In the genomic region with DNA sequence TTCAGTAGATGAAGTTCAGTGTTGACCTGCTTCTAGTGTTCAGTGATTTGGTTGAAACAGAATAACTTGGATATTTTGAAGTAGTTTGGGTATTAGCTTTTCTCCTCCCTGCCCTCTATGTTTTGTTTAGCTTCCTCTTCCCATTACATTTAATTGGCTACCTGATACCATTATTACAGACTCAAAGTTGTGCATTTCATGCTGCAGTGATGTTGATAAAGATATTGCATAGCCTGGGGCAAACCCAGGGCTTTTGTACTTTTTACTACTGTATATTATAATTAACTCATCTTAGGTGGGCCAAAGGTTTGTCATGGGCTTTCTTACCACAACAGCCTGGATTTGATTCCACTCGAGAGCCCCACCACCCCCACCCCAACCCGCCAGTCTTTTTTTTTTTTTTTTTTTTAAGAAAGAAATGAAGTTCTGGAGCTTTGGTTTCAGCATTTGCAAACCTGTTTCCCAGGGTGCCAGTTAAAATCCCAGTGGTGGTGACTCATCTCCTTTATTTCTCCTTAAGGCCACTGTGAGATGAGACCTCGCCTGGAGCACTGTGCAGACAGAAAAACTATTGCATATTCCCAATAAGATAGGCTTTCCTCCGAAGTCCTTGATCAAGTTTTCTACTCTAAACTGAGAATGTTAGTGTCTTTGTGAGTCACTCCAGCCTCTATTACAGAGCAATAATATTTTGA, we compare ENCODE assay signal across 13 cellular contexts.
DNase-seq lines count a peak whose midpoint lies in the region; FAIRE-seq and TF ChIP-seq lines count a peak whose summit lies in the region.
"Had no signal": no experiment of that assay in that cellular context is flagged by ENCODE, and none has a peak within 500 bp of the region (broad histone marks: within the 10 kb centered on the region; RNA-seq: fewer than 3 reads in every experiment).

No MANE protein-coding gene starts in this region.

- no peak overlapping the region for H2AK5ac ChIP-seq in trophoblast cell (ENCODE audit: low read length)

- no peak overlapping the region for H3K4me3 Mint-ChIP-seq in activated T-helper 1 cell treated with anti-CD3 and anti-CD28 coated beads, Interleukin-12 subunit alpha, Interleukin-12 subunit beta, Interleukin-2, Interleukin-4 antibody, amounts not matched to agents 30 ng/mL and 10 ng/mL and 1 ng/mL, durations not matched to agents 14 hours and 24 hours and 36 hours
- H3K4me3 Mint-ChIP-seq: central memory CD8-positive, alpha-beta T cell; naive B cell had no signal

- no peaks in the 10 kb centered on the region for H3K4me1 Mint-ChIP-seq in activated T-helper 1 cell treated with anti-CD3 and anti-CD28 coated beads, Interleukin-12 subunit alpha, Interleukin-12 subunit beta, Interleukin-2, Interleukin-4 antibody, amounts not matched to agents 30 ng/mL and 10 ng/mL and 1 ng/mL, durations not matched to agents 14 hours and 24 hours and 36 hours (ENCODE audit: low read depth)
- H3K4me1 Mint-ChIP-seq: central memory CD8-positive, alpha-beta T cell; naive B cell had no signal

- H3K4me3 ChIP-seq in bronchial epithelial cell (ENCODE audit: low read depth, low read length): no peak overlapping the region
- H3K4me3 ChIP-seq in trophoblast cell (ENCODE audit: low read depth, low read length): no peak overlapping the region
- no peak overlapping the region for H3K4me3 ChIP-seq in colonic mucosa
- H3K4me3 ChIP-seq: sigmoid colon had no signal

- H3K9me3 ChIP-seq in trophoblast cell (ENCODE audit: insufficient read depth, low read depth, low read length) (no peaks in the 10 kb centered on the region), colonic mucosa (no peaks in the 10 kb centered on the region)
- H3K9me3 ChIP-seq: sigmoid colon had no signal

- peak; percentile 68 for DNase-seq in H4 (ENCODE audit: low spot score)
- peak; percentile 36 for DNase-seq in NCI-H1436 treated with DMSO at 0.1 percent for 48 hours (lab: John Stamatoyannopoulos, UW)
- peak; percentile 76 for DNase-seq in bronchial epithelial cell (ENCODE audit: low read depth)
- peak; percentile 75 to 88 for DNase-seq in trophoblast cell
- DNase-seq in colonic mucosa: no peak
- no peak for DNase-seq in dedifferentiated amniotic fluid mesenchymal stem cell (ENCODE audit: extremely low spot score)
- DNase-seq in activated T-helper 1 cell treated with anti-CD3 and anti-CD28 coated beads, Interleukin-12 subunit alpha, Interleukin-12 subunit beta, Interleukin-2, Interleukin-4 antibody, amounts not matched to agents 30 ng/mL and 10 ng/mL and 1 ng/mL, durations not matched to agents 14 hours and 24 hours and 36 hours (ENCODE audit: low spot score): no peak
- DNase-seq: activated CD4-positive, alpha-beta T cell treated with anti-CD3 and anti-CD28 coated beads, Interleukin-2, amount 50 U/mL, for 48 hours; naive B cell; NCI-H774; sigmoid colon had no signal

- no CpG with 5 or more reads among the region's 4 CpGs for WGBS in trophoblast cell (ENCODE audit: extremely low coverage, insufficient coverage, insufficient read length)

- H3K79me2 ChIP-seq in trophoblast cell (ENCODE audit: control insufficient read depth, insufficient read depth, low read length, poor library complexity): no peaks in the 10 kb centered on the region

- H3K23ac ChIP-seq in trophoblast cell (ENCODE audit: low read length): no peak overlapping the region

- H3K36me3 ChIP-seq in bronchial epithelial cell (ENCODE audit: control insufficient read depth, insufficient read depth, low read length): no peaks in the 10 kb centered on the region
- no peaks in the 10 kb centered on the region for H3K36me3 ChIP-seq in trophoblast cell (ENCODE audit: control insufficient read depth in 1 of 2, insufficient read depth in 2 of 2, low read length in 2 of 2)
- no peaks in the 10 kb centered on the region for H3K36me3 ChIP-seq in colonic mucosa
- H3K36me3 ChIP-seq: sigmoid colon had no signal

- no peak overlapping the region for H4K91ac ChIP-seq in trophoblast cell (ENCODE audit: low read depth, low read length)

- no peak overlapping the region for H2BK12ac ChIP-seq in trophoblast cell (ENCODE audit: low read length)

- no peak overlapping the region for H4K12ac ChIP-seq in trophoblast cell (ENCODE audit: low read depth, low read length)

- peak overlapping the region; percentile 48 for H3K4me2 ChIP-seq in trophoblast cell (ENCODE audit: low read length)
- H3K4me2 ChIP-seq: KMS-11 had no signal

- no peak overlapping the region for H2AFZ ChIP-seq in trophoblast cell (ENCODE audit: insufficient read depth, low read length, poor library complexity)

- peaks cover 2 to 5% of the 10 kb centered on the region in 2 experiments for H3K4me1 ChIP-seq in trophoblast cell (ENCODE audit: control insufficient read depth in 1 of 2, insufficient read depth in 2 of 2, low read length in 2 of 2)
- H3K4me1 ChIP-seq in colonic mucosa: no peaks in the 10 kb centered on the region
- H3K4me1 ChIP-seq: sigmoid colon had no signal

- no peak overlapping the region for H3K14ac ChIP-seq in trophoblast cell (ENCODE audit: low read length)

- H3K9ac ChIP-seq in trophoblast cell (ENCODE audit: low read length) (no peak overlapping the region), colonic mucosa (ENCODE audit: low read depth in 2 of 2, low read length in 2 of 2) (no peak overlapping the region)
- H3K9ac ChIP-seq: KMS-11 had no signal

- H3K27ac ChIP-seq in trophoblast cell (ENCODE audit: low read depth, low read length): peak overlapping the region; percentile 87
- H3K27ac ChIP-seq in colonic mucosa: no peak overlapping the region
- H3K27ac ChIP-seq: KMS-11, sigmoid colon had no signal

- no peaks in the 10 kb centered on the region for H3K9me3 Mint-ChIP-seq in activated T-helper 1 cell treated with anti-CD3 and anti-CD28 coated beads, Interleukin-12 subunit alpha, Interleukin-12 subunit beta, Interleukin-2, Interleukin-4 antibody, amounts not matched to agents 30 ng/mL and 10 ng/mL and 1 ng/mL, durations not matched to agents 14 hours and 24 hours and 36 hours
- H3K9me3 Mint-ChIP-seq: naive B cell had no signal

- H2BK120ac ChIP-seq in trophoblast cell (ENCODE audit: insufficient read depth, low read length, poor library complexity): peak overlapping the region; percentile 25

- H3K27me3 ChIP-seq in bronchial epithelial cell (ENCODE audit: control insufficient read depth, insufficient read depth, low read length) (no peaks in the 10 kb centered on the region), trophoblast cell (ENCODE audit: insufficient read depth, low read length) (no peaks in the 10 kb centered on the region), colonic mucosa (no peaks in the 10 kb centered on the region)
- H3K27me3 ChIP-seq: sigmoid colon had no signal

- H3K18ac ChIP-seq in trophoblast cell (ENCODE audit: low read length): no peak overlapping the region

- no peak overlapping the region for H2BK5ac ChIP-seq in trophoblast cell (ENCODE audit: low read depth, low read length, poor library complexity)

- no peaks in the 10 kb centered on the region for H3K36me3 Mint-ChIP-seq in activated T-helper 1 cell treated with anti-CD3 and anti-CD28 coated beads, Interleukin-12 subunit alpha, Interleukin-12 subunit beta, Interleukin-2, Interleukin-4 antibody, amounts not matched to agents 30 ng/mL and 10 ng/mL and 1 ng/mL, durations not matched to agents 14 hours and 24 hours and 36 hours (ENCODE audit: low read depth)
- H3K36me3 Mint-ChIP-seq: naive B cell had no signal

- no peak overlapping the region for H4K8ac ChIP-seq in trophoblast cell (ENCODE audit: low read depth, low read length)

- no peak overlapping the region for H3K27ac Mint-ChIP-seq in activated T-helper 1 cell treated with anti-CD3 and anti-CD28 coated beads, Interleukin-12 subunit alpha, Interleukin-12 subunit beta, Interleukin-2, Interleukin-4 antibody, amounts not matched to agents 30 ng/mL and 10 ng/mL and 1 ng/mL, durations not matched to agents 14 hours and 24 hours and 36 hours
- H3K27ac Mint-ChIP-seq: naive B cell had no signal

- no peaks in the 10 kb centered on the region for H3K27me3 Mint-ChIP-seq in activated T-helper 1 cell treated with anti-CD3 and anti-CD28 coated beads, Interleukin-12 subunit alpha, Interleukin-12 subunit beta, Interleukin-2, Interleukin-4 antibody, amounts not matched to agents 30 ng/mL and 10 ng/mL and 1 ng/mL, durations not matched to agents 14 hours and 24 hours and 36 hours (ENCODE audit: insufficient read depth)
- H3K27me3 Mint-ChIP-seq: central memory CD8-positive, alpha-beta T cell; naive B cell had no signal

- FAIRE-seq in bronchial epithelial cell (lab: Jason Lieb, UNC): no peak

- peaks cover 5% of the 10 kb centered on the region for H3K79me1 ChIP-seq in trophoblast cell (ENCODE audit: low read length)

- H3K4ac ChIP-seq in trophoblast cell (ENCODE audit: low read depth, low read length): no peak overlapping the region

- intact Hi-C loops in colonic mucosa (cut with DNase I): no loop called here
- intact Hi-C loops in activated T-helper 1 cell treated with anti-CD3 and anti-CD28 coated beads, Interleukin-12 subunit alpha, Interleukin-12 subunit beta, Interleukin-2, Interleukin-4 antibody, amounts not matched to agents 30 ng/mL and 10 ng/mL and 1 ng/mL, durations not matched to agents 14 hours and 24 hours and 36 hours (cut with micrococcal nuclease): no loop called here

- TF ChIP-seq CTCF in bronchial epithelial cell (IDR thresholded peaks at IDR 0.05; ENCODE audit: insufficient read depth, low read length, severe bottlenecking) (no peak), colonic mucosa (IDR thresholded peaks at IDR 0.05) (no peak)

Comparison
In these comparisons a context has a peak if more than half of its experiments do, and no peak if none do; other contexts are left out.
1. DNase-seq: peak in H4 (single experiment), NCI-H1436 treated with DMSO at 0.1 percent for 48 hours (single experiment), bronchial epithelial cell (single experiment) and trophoblast cell (2 of 2); none in colonic mucosa (single experiment), dedifferentiated amniotic fluid mesenchymal stem cell (single experiment) and activated T-helper 1 cell treated with anti-CD3 and anti-CD28 coated beads, Interleukin-12 subunit alpha, Interleukin-12 subunit beta, Interleukin-2, Interleukin-4 antibody, amounts not matched to agents 30 ng/mL and 10 ng/mL and 1 ng/mL, durations not matched to agents 14 hours and 24 hours and 36 hours (single experiment).